ENCODE assay signal across 8 cellular contexts in genomic region chr2:233486778-233487552, GRCh38.
DNase-seq lines count a peak whose midpoint lies in the region; ATAC-seq, FAIRE-seq and TF ChIP-seq lines count a peak whose summit lies in the region.
"Had no signal": no experiment of that assay in that cellular context is flagged by ENCODE, and none has a peak within 500 bp of the region (broad histone marks: within the 10 kb centered on the region; RNA-seq: fewer than 3 reads in every experiment).

No MANE protein-coding gene starts in this region.

- FAIRE-seq in kidney (lab: Jason Lieb, UNC), result no peak

- H3K4me3 ChIP-seq in HCT116 (replicated peaks in 1 of 2; ENCODE audit: low read depth in 1 of 2, low read length in 2 of 2), result no peak overlapping the region
- H3K4me3 ChIP-seq in ascending aorta, result no peak overlapping the region
- H3K4me3 ChIP-seq in kidney (ENCODE audit: low read length in 2 of 2), result no peak overlapping the region
- H3K4me3 ChIP-seq in thymus (ENCODE audit: low read length), result no peak overlapping the region
- H3K4me3 ChIP-seq: testis had no signal

- no peaks in the 10 kb centered on the region for H3K79me2 ChIP-seq in HCT116 (ENCODE audit: insufficient read depth, low read length)

- no peak overlapping the region for H2AFZ ChIP-seq in HCT116 (ENCODE audit: low read depth, low read length, poor library complexity, severe bottlenecking)

- no peak for TF ChIP-seq POLR2A in HCT116 (IDR thresholded peaks at IDR 0.05; ENCODE audit: borderline replicate concordance, extremely low read depth, insufficient read depth, insufficient read length)

- DNase-seq in HCT116 (ENCODE audit: low read depth, low spot score) (no peak), ascending aorta (ENCODE audit: low spot score in 2 of 2) (no peak), kidney (peak; percentile 51), DMS79 treated with DMSO at 0.1 percent for 48 hours (lab: John Stamatoyannopoulos, UW) (no peak), NCI-H1105 treated with DMSO at 0.1 percent for 48 hours (lab: John Stamatoyannopoulos, UW) (no peak)
- DNase-seq: testis had no signal

- H3K27ac ChIP-seq in HCT116 (ENCODE audit: low read depth, low read length) (no peak overlapping the region), ascending aorta (peak overlapping the region; percentile 82 to 86), kidney (ENCODE audit: low read depth in 2 of 2, low read length in 2 of 2) (peak overlapping the region in 1 of 2 donors; percentile 29), thymus (ENCODE audit: low read depth) (peak overlapping the region; percentile 81)
- H3K27ac ChIP-seq: testis had no signal

- intact Hi-C loops in HCT116 (cut with micrococcal nuclease) (loop anchor here (10.0 kb wide), 1 partner anchor 348 kb away; no protein-coding TSS in a partner anchor), ascending aorta (cut with DNase I) (loop anchor here (5.0 to 10.0 kb wide), 3 partner anchors 45 to 80 kb away; partner anchors contain the start of gene USP40), kidney (cut with DNase I) (no loop called here)

- RAD21 ChIA-PET in HCT116 (lab: Charles Lee; ENCODE audit: low non-redundant PET in 1 of 2, low total read pairs in 2 of 2, uncharacterized antibody in 2 of 2, unreplicated experiment in 2 of 2), result no interaction called here

- TF ChIP-seq CTCF in HCT116 (IDR thresholded peaks at IDR 0.05 in 2 of 3, conservative IDR thresholded peaks at IDR 0.05 in 1 of 3; ENCODE audit: borderline replicate concordance in 1 of 3, insufficient read depth in 1 of 3, low read depth in 2 of 3, low read length in 2 of 3), result no peak
- TF ChIP-seq CTCF in ascending aorta (IDR thresholded peaks at IDR 0.05), result no peak
- TF ChIP-seq CTCF in kidney (IDR thresholded peaks at IDR 0.05; ENCODE audit: borderline replicate concordance, extremely low read depth, insufficient read depth), result no peak

- H3K36me3 ChIP-seq in HCT116 (ENCODE audit: control insufficient read depth in 1 of 2, insufficient read depth in 2 of 2, low read length in 2 of 2), result peaks cover 0 to 5% of the 10 kb centered on the region in 2 experiments; a peak in 1 of 4 replicates
- H3K36me3 ChIP-seq in ascending aorta, result peaks cover 0 to 27% of the 10 kb centered on the region in 2 donors
- peaks cover 29 to 42% of the 10 kb centered on the region in 2 donors for H3K36me3 ChIP-seq in kidney (ENCODE audit: control insufficient read depth in 1 of 2, insufficient read depth in 2 of 2, low read length in 2 of 2)
- H3K36me3 ChIP-seq in thymus (ENCODE audit: control insufficient read depth, insufficient read depth), result peaks cover 17% of the 10 kb centered on the region

- CTCF ChIA-PET in HCT116 (lab: Charles Lee), result no interaction called here

- no peaks in the 10 kb centered on the region for H3K9me3 ChIP-seq in HCT116 (ENCODE audit: control insufficient read depth in 1 of 2, insufficient read depth in 1 of 2, low read depth in 1 of 2, low read length in 2 of 2)
- H3K9me3 ChIP-seq in ascending aorta, result no peaks in the 10 kb centered on the region
- no peaks in the 10 kb centered on the region for H3K9me3 ChIP-seq in kidney (ENCODE audit: control insufficient read depth in 1 of 2, low read length in 2 of 2)
- no peaks in the 10 kb centered on the region for H3K9me3 ChIP-seq in thymus (ENCODE audit: control insufficient read depth)
- H3K9me3 ChIP-seq: testis had no signal

- no peaks in the 10 kb centered on the region for H3K9me2 ChIP-seq in HCT116 (ENCODE audit: insufficient read depth)

- whole genome bisulfite sequencing in thymus, result 93% methylated on average over 4 of the region's 4 CpGs

- H3K4me1 ChIP-seq in HCT116 (ENCODE audit: control insufficient read depth in 1 of 2, insufficient read depth in 2 of 2, low read length in 2 of 2) (peaks cover 3 to 12% of the 10 kb centered on the region in 2 experiments; a peak in 2 of 4 replicates), ascending aorta (peaks cover 7 to 43% of the 10 kb centered on the region in 2 donors), kidney (ENCODE audit: control insufficient read depth in 1 of 2, insufficient read depth in 1 of 2, low read depth in 1 of 2, low read length in 2 of 2) (no peaks in the 10 kb centered on the region), thymus (ENCODE audit: control insufficient read depth, insufficient read depth, low read length) (no peaks in the 10 kb centered on the region)

- H4K20me1 ChIP-seq in HCT116 (ENCODE audit: insufficient read depth), result no peaks in the 10 kb centered on the region

- H3K4me2 ChIP-seq in HCT116 (ENCODE audit: low read length), result peak overlapping the region; percentile 6; the same call in 1 of the 2 replicates

- no peak overlapping the region for H3K9ac ChIP-seq in HCT116 (ENCODE audit: low read length)
- no peak overlapping the region for H3K9ac ChIP-seq in kidney (ENCODE audit: low read length in 2 of 2)

- ATAC-seq in HCT116, result peak; percentile 44; the same call in 1 of the 2 replicates
- no peak for ATAC-seq in GM19351 (IDR thresholded peaks at IDR 0.05; ENCODE audit: unreplicated experiment)

- no TSS peak for BruUV-seq in HCT116 (replicated peaks; lab: Mats Ljungman, UMichigan)

- TF ChIP-seq RAD21 in HCT116 (IDR thresholded peaks at IDR 0.05; ENCODE audit: low read depth), result no peak

- H3K27me3 ChIP-seq in HCT116 (ENCODE audit: insufficient read depth, low read length) (no peaks in the 10 kb centered on the region), ascending aorta (no peaks in the 10 kb centered on the region), thymus (ENCODE audit: control insufficient read depth, insufficient read depth) (no peaks in the 10 kb centered on the region)
- H3K27me3 ChIP-seq: testis had no signal

- POLR2A ChIA-PET in HCT116 (lab: Charles Lee), result no interaction called here

TF ChIP-seq in HCT116, 20 proteins besides CTCF, POLR2A, EP300 and RAD21 (continues in another document):
- TF ChIP-seq ATF3 (IDR thresholded peaks at IDR 0.05) (no peak), ZFX (IDR thresholded peaks at IDR 0.05) (no peak), ZNF274 (IDR thresholded peaks at IDR 0.05; ENCODE audit: low read depth, low read length) (no peak), SP1 (IDR thresholded peaks at IDR 0.05; ENCODE audit: low read depth) (no peak), CEBPB (IDR thresholded peaks at IDR 0.05; ENCODE audit: low read depth) (no peak), POLR2AphosphoS5 (IDR thresholded peaks at IDR 0.05; ENCODE audit: low read depth, low read length) (no peak), MAX (IDR thresholded peaks at IDR 0.05) (no peak), SRF (IDR thresholded peaks at IDR 0.05; ENCODE audit: low read depth) (no peak), FOSL1 (IDR thresholded peaks at IDR 0.05; ENCODE audit: low read depth) (no peak), YY1 (IDR thresholded peaks at IDR 0.05; ENCODE audit: extremely low read depth, insufficient replicate concordance, low read depth, low read length) (no peak), ELF1 (IDR thresholded peaks at IDR 0.05; ENCODE audit: borderline replicate concordance, low read depth) (no peak), EZH2 (IDR thresholded peaks at IDR 0.05) (no peak), CBX3 (IDR thresholded peaks at IDR 0.05; ENCODE audit: low read depth) (no peak), TCF7L2 (IDR thresholded peaks at IDR 0.05; ENCODE audit: borderline replicate concordance, extremely low read depth, insufficient read depth, insufficient read length) (no peak), EGR1 (IDR thresholded peaks at IDR 0.05; ENCODE audit: low read depth) (no peak), EZH2phosphoT487 (IDR thresholded peaks at IDR 0.05; ENCODE audit: borderline replicate concordance) (no peak), SIN3A (IDR thresholded peaks at IDR 0.05; ENCODE audit: low read depth) (no peak)
- TF ChIP-seq, protein P1, sequence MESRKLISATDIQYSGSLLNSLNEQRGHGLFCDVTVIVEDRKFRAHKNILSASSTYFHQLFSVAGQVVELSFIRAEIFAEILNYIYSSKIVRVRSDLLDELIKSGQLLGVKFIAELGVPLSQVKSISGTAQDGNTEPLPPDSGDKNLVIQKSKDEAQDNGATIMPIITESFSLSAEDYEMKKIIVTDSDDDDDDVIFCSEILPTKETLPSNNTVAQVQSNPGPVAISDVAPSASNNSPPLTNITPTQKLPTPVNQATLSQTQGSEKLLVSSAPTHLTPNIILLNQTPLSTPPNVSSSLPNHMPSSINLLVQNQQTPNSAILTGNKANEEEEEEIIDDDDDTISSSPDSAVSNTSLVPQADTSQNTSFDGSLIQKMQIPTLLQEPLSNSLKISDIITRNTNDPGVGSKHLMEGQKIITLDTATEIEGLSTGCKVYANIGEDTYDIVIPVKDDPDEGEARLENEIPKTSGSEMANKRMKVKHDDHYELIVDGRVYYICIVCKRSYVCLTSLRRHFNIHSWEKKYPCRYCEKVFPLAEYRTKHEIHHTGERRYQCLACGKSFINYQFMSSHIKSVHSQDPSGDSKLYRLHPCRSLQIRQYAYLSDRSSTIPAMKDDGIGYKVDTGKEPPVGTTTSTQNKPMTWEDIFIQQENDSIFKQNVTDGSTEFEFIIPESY (IDR thresholded peaks at IDR 0.05; ENCODE audit: extremely low read depth, insufficient replicate concordance, low read length), result no peak
